22 cellular contexts compared by ENCODE assay signal in genomic region chrX:41133551-41133950, GRCh38. TPM values are rescaled to one million over a fixed set of nuclear protein-coding genes. Genes with fewer than 3 reads are reported as not detected.
A peak's percentile ranks its signal among the peaks of the same experiment; 100 is the strongest.
DNase-seq lines count a peak whose midpoint lies in the region; ATAC-seq, FAIRE-seq and TF ChIP-seq lines count a peak whose summit lies in the region.
"Had no signal": no experiment of that assay in that cellular context is flagged by ENCODE, and none has a peak within 500 bp of the region (broad histone marks: within the 10 kb centered on the region; RNA-seq: fewer than 3 reads in every experiment).

No MANE protein-coding gene starts in this region.

- no peak for FAIRE-seq in K562 (lab: Jason Lieb, UNC)
- FAIRE-seq: D721Med, G401.6, GM12891, GM18507 had no signal

- TF ChIP-seq POLR2A in K562 (conservative IDR thresholded peaks at IDR 0.05) (no peak), prostate gland (IDR thresholded peaks at IDR 0.05) (no peak)

- no peaks in the 10 kb centered on the region for H3K4me1 ChIP-seq in K562 (replicated peaks in 1 of 2; ENCODE audit: control insufficient read depth in 2 of 2, insufficient read depth in 2 of 2, low read length in 2 of 2)
- peaks cover 9% of the 10 kb centered on the region for H3K4me1 ChIP-seq in endocrine pancreas (ENCODE audit: control insufficient read depth, insufficient read depth, low read length)
- no peaks in the 10 kb centered on the region for H3K4me1 ChIP-seq in prostate gland (replicated peaks)
- H3K4me1 ChIP-seq in PC-3 (ENCODE audit: insufficient read depth, low read length), result no peaks in the 10 kb centered on the region
- H3K4me1 ChIP-seq: BE2C had no signal

- TF ChIP-seq RAD21 in K562 (CRISPR knock-in tag; conservative IDR thresholded peaks at IDR 0.05 in 1 of 2, IDR thresholded peaks at IDR 0.05 in 1 of 2), result no peak

- H3K27me3 ChIP-seq in K562 (ENCODE audit: control insufficient read depth in 2 of 2, insufficient read depth in 2 of 2, low read length in 2 of 2) (no peaks in the 10 kb centered on the region), endocrine pancreas (ENCODE audit: control insufficient read depth, insufficient read depth, low read length) (no peaks in the 10 kb centered on the region), prostate gland (replicated peaks; ENCODE audit: insufficient read depth) (no peaks in the 10 kb centered on the region), PC-3 (ENCODE audit: low read length) (no peaks in the 10 kb centered on the region)
- H3K27me3 ChIP-seq: BE2C had no signal

- H3K4me3 ChIP-seq in K562 (no peak overlapping the region), endocrine pancreas (ENCODE audit: control insufficient read depth, insufficient read depth, low read length) (peak overlapping the region; percentile 42), prostate gland (no peak overlapping the region), PC-3 (ENCODE audit: low read length) (no peak overlapping the region)

- CTCF ChIA-PET in K562 (lab: Yijun Ruan, JAX; ENCODE audit: low intra/inter-chr PET ratio) (interaction anchor here (0.6 kb wide), 1 partner anchor 769 kb away, joined by 3 read pairs; no protein-coding TSS in a partner anchor), PC-3 (lab: Charles Lee) (no interaction called here)

- DNase-seq in NCI-H748 (lab: John Stamatoyannopoulos, UW; ENCODE audit: unreplicated experiment) (peak; percentile 55), K562 (ENCODE audit: extremely low read depth in 1 of 4, low spot score in 3 of 4) (no peak), lung microvascular endothelial cell (ENCODE audit: low read depth in 2 of 2) (peak; percentile 69 to 82), cerebellar nuclear complex (lab: John Stamatoyannopoulos, UW) (no peak), prostate gland (ENCODE audit: low spot score) (no peak), midbrain (lab: John Stamatoyannopoulos, UW) (no peak), PC-3 (no peak)
- DNase-seq: ACHN; BE2C; C1 segment of cervical spinal cord; CD4-positive, CD25-positive, alpha-beta regulatory T cell; CD8-positive, alpha-beta memory T cell; COR-L47; GOT3; H7; HFFc6 had no signal

- no peak for ATAC-seq in K562
- no peak for ATAC-seq in PC-3
- ATAC-seq: HCT116 had no signal

- no peak for TF ChIP-seq EP300 in K562 (IDR thresholded peaks at IDR 0.05; ENCODE audit: low read length)

- intact Hi-C loops in K562 (cut with micrococcal nuclease) (no loop called here), prostate gland (cut with DNase I) (no loop called here), PC-3 (cut with micrococcal nuclease) (no loop called here)

- TF ChIP-seq CTCF in K562 (IDR thresholded peaks at IDR 0.05 in 2 of 3, conservative IDR thresholded peaks at IDR 0.05 in 1 of 3; ENCODE audit: insufficient read depth in 2 of 3, low read depth in 1 of 3, low read length in 3 of 3), result no peak
- TF ChIP-seq CTCF in prostate gland (IDR thresholded peaks at IDR 0.05), result no peak
- TF ChIP-seq CTCF in PC-3 (conservative IDR thresholded peaks at IDR 0.05; ENCODE audit: low read depth, low read length), result no peak

- BruUV-seq in K562 (replicated peaks; lab: Mats Ljungman, UMichigan) (no TSS peak), PC-3 (replicated peaks; lab: Mats Ljungman, UMichigan) (no TSS peak)

- peaks cover 11% of the 10 kb centered on the region; the same call in 1 of the 3 replicates for H3K79me2 ChIP-seq in K562 (ENCODE audit: control insufficient read depth, insufficient read depth, low read length)
- peaks cover 28% of the 10 kb centered on the region; the same call in 1 of the 2 replicates for H3K79me2 ChIP-seq in PC-3 (ENCODE audit: low read length)

- no peak overlapping the region for H2AFZ ChIP-seq in K562 (ENCODE audit: low read depth, low read length)
- no peak overlapping the region for H2AFZ ChIP-seq in PC-3 (ENCODE audit: low read length)

- no peak overlapping the region for H3K9ac ChIP-seq in K562 (ENCODE audit: insufficient read depth in 1 of 2, low read depth in 2 of 2, low read length in 2 of 2)
- H3K9ac ChIP-seq in endocrine pancreas (ENCODE audit: control insufficient read depth, insufficient read depth, low read length), result no peak overlapping the region
- H3K9ac ChIP-seq in PC-3 (ENCODE audit: low read length), result no peak overlapping the region

- peaks cover 6% of the 10 kb centered on the region for H3F3A ChIP-seq in PC-3 (ENCODE audit: low read length, unreplicated experiment)

- H3K9me3 ChIP-seq in K562 (replicated peaks; ENCODE audit: control insufficient read depth, insufficient read depth, low read depth, low read length), result no peaks in the 10 kb centered on the region
- H3K9me3 ChIP-seq in endocrine pancreas (ENCODE audit: control insufficient read depth, low read length), result no peaks in the 10 kb centered on the region
- H3K9me3 ChIP-seq in prostate gland, result no peaks in the 10 kb centered on the region
- H3K9me3 ChIP-seq in PC-3 (ENCODE audit: low read length), result no peaks in the 10 kb centered on the region
- H3K9me3 ChIP-seq: BE2C had no signal

- no peak overlapping the region for H3K27ac ChIP-seq in K562 (ENCODE audit: extremely low read depth, low read depth, low read length)
- H3K27ac ChIP-seq in prostate gland, result no peak overlapping the region
- no peak overlapping the region for H3K27ac ChIP-seq in PC-3 (ENCODE audit: low read length)

- H3K4me2 ChIP-seq in K562 (ENCODE audit: insufficient read depth, low read length) (no peak overlapping the region), PC-3 (ENCODE audit: low read length) (no peak overlapping the region)

- 89% methylated on average over 6 of the region's 6 CpGs for WGBS in K562 (ENCODE audit: insufficient coverage, low coverage, missing lambda C conversion rate)
- WGBS in prostate gland, result 94% methylated on average over 6 of the region's 6 CpGs

- H3K36me3 ChIP-seq in K562 (ENCODE audit: control insufficient read depth, insufficient read depth, low read length) (peaks cover 67% of the 10 kb centered on the region), endocrine pancreas (ENCODE audit: control insufficient read depth, insufficient read depth, low read length) (no peaks in the 10 kb centered on the region), prostate gland (no peaks in the 10 kb centered on the region), PC-3 (ENCODE audit: low read depth, low read length) (peaks cover 27% of the 10 kb centered on the region)

- POLR2A ChIA-PET in K562 (lab: Yijun Ruan, JAX), result no interaction called here
- POLR2A ChIA-PET in PC-3 (lab: Charles Lee; ENCODE audit: unreplicated experiment), result no interaction called here

- in situ Hi-C loops in K562 (cut with MboI), result no loop called here

- H3K9me2 ChIP-seq in PC-3 (replicated peaks; ENCODE audit: low read length), result no peaks in the 10 kb centered on the region

- no peaks in the 10 kb centered on the region for H3K9me1 ChIP-seq in K562 (ENCODE audit: control insufficient read depth, insufficient read depth, low read length)

- H4K20me1 ChIP-seq in K562 (replicated peaks; ENCODE audit: control insufficient read depth, insufficient read depth, low read length) (no peaks in the 10 kb centered on the region), PC-3 (ENCODE audit: low read length) (0 out of 2 replicates have a peak, but pooled peaks cover 1% of the 10 kb centered on the region)

TF ChIP-seq in K562, 482 proteins besides CTCF, POLR2A, EP300 and RAD21 (continues in another document):
- TF ChIP-seq RCOR1 (IDR thresholded peaks at IDR 0.05; ENCODE audit: borderline replicate concordance in 1 of 2, low read depth in 2 of 2, low read length in 2 of 2), result no peak

RNA-seq across cellular contexts. Expression of gene USP9X, which starts 48.3 kb away (rescaled TPM):
- total RNA-seq in K562 (2011; cell fraction: chromatin; rRNA removed; ENCODE audit: low replicate concordance), result 138 and 396 TPM in 2 replicates
- total RNA-seq in K562 (2011; cell fraction: nucleolus; rRNA removed), result 51.9 and 68.7 TPM in 2 replicates
- 103 and 125 TPM in 2 replicates for total RNA-seq in K562 (2011; cell fraction: nucleoplasm; rRNA removed)
- total RNA-seq in K562 (2014; rRNA removed) (29.0 and 29.5 TPM in 2 replicates), K562 (2014; rRNA removed; fragmentation: Illumina TruSeq; extraction: Trizol) (47.8 and 53.8 TPM in 2 replicates), K562 (2015; rRNA removed; fragmentation: Illumina TruSeq; extraction: Trizol) (31.9 and 33.1 TPM in 2 replicates), K562 (2021) (44.9 and 45.7 TPM in 2 replicates), lung microvascular endothelial cell (85.9 and 112 TPM in 2 replicates), prostate gland (100 to 1,000 TPM in 1 of 2 donors, 10 to 100 TPM in 1; 47.9 to 115 TPM), PC-3 (2014; rRNA removed) (63.5 and 81.4 TPM in 2 replicates)
- polyA plus RNA-seq in K562 (2011; rRNA removed) (26.1 and 40.1 TPM in 2 replicates), K562 (2014; fragmentation: Illumina TruSeq; extraction: Trizol) (29.4 and 31.0 TPM in 2 replicates), K562 (2014; fragmentation: Nextera tagmentation; extraction: Ambion mirVana) (10 to 100 TPM; 10.9 to 15.2 TPM), K562 (2014; rRNA removed) (19.0 and 21.4 TPM in 2 replicates)
- 11.5 and 16.7 TPM in 2 replicates for polyA plus RNA-seq in K562 (2011; cell fraction: cytosol; rRNA removed)
- polyA plus RNA-seq in K562 (2011; cell fraction: nucleus; rRNA removed), result 35.7 and 38.8 TPM in 2 replicates
- polyA plus RNA-seq in K562 (2012), result 21.9 and 23.8 TPM in 2 replicates
- polyA minus RNA-seq in K562 (2011; rRNA and poly(A)+ RNA removed), result 196 and 258 TPM in 2 replicates
- polyA minus RNA-seq in K562 (2011; cell fraction: cytosol; rRNA and poly(A)+ RNA removed), result 77.6 and 121 TPM in 2 replicates
- 47.0 and 84.4 TPM in 2 replicates for polyA minus RNA-seq in K562 (2011; cell fraction: nucleus; rRNA and poly(A)+ RNA removed)

Comparison
In these comparisons a context has a peak if more than half of its experiments do, and no peak if none do; other contexts are left out.
1. DNase-seq: peak in NCI-H748 (single experiment) and lung microvascular endothelial cell (2 of 2); none in K562 (0 of 4), cerebellar nuclear complex (0 of 2), prostate gland (single experiment), midbrain (single experiment) and PC-3 (single experiment).